8 cellular contexts compared by ENCODE assay signal in genomic region chr12:6532051-6532926, GRCh38. TPM values are rescaled to one million over a fixed set of nuclear protein-coding genes. Genes with fewer than 3 reads are reported as not detected.
DNase-seq lines count a peak whose midpoint lies in the region; ATAC-seq and TF ChIP-seq lines count a peak whose summit lies in the region.

No MANE protein-coding gene starts in this region.

- H3K36me3 Mint-ChIP-seq in activated T-helper 1 cell treated with anti-CD3 and anti-CD28 coated beads, Interleukin-12 subunit alpha, Interleukin-12 subunit beta, Interleukin-2, Interleukin-4 antibody, amounts not matched to agents 30 ng/mL and 10 ng/mL and 1 ng/mL, durations not matched to agents 14 hours and 24 hours and 36 hours (ENCODE audit: low read depth): peaks cover 75% of the 10 kb centered on the region
- H3K36me3 Mint-ChIP-seq in nephron (ENCODE audit: low read depth): peaks cover 53% of the 10 kb centered on the region

- H3K4me2 ChIP-seq in fibroblast of lung (ENCODE audit: extremely low read depth, insufficient read depth, low read length): peak overlapping the region; percentile 90

- H3K9ac ChIP-seq in fibroblast of lung (ENCODE audit: insufficient read depth, low read length): peak overlapping the region; percentile 74

- H3K27me3 ChIP-seq in HL-60 (ENCODE audit: insufficient read depth, poor library complexity, severe bottlenecking) (no peaks in the 10 kb centered on the region), fibroblast of lung (ENCODE audit: control insufficient read depth, insufficient read depth, low read length) (no peaks in the 10 kb centered on the region)

- H3K4me1 Mint-ChIP-seq in activated T-helper 1 cell treated with anti-CD3 and anti-CD28 coated beads, Interleukin-12 subunit alpha, Interleukin-12 subunit beta, Interleukin-2, Interleukin-4 antibody, amounts not matched to agents 30 ng/mL and 10 ng/mL and 1 ng/mL, durations not matched to agents 14 hours and 24 hours and 36 hours (ENCODE audit: low read depth): peaks cover 42% of the 10 kb centered on the region
- peaks cover 35% of the 10 kb centered on the region for H3K4me1 Mint-ChIP-seq in nephron

- H3K4me3 ChIP-seq in HL-60 (replicated peaks; ENCODE audit: insufficient read depth, low read length): peak overlapping the region; percentile 89
- H3K4me3 ChIP-seq in fibroblast of lung (replicated peaks in 1 of 4; ENCODE audit: control extremely low read depth in 1 of 4, insufficient read depth in 1 of 4, low read depth in 3 of 4, low read length in 4 of 4): peak overlapping the region; percentile 56 to 98 (median 76)

- ATAC-seq in stimulated activated naive CD8-positive, alpha-beta T cell treated with anti-CD3 and anti-CD28 coated beads, Interleukin-15, Interleukin-2, amounts not matched to agents 100 U/mL and 50 U/mL, for 24 hours: peak; percentile 67
- ATAC-seq in GM18511 (IDR thresholded peaks at IDR 0.05; ENCODE audit: unreplicated experiment): no peak

- no peaks in the 10 kb centered on the region for H4K20me1 ChIP-seq in fibroblast of lung (ENCODE audit: control insufficient read depth, extremely low read depth, insufficient read depth, low read length)

- peaks cover 32% of the 10 kb centered on the region for H3K36me3 ChIP-seq in fibroblast of lung (ENCODE audit: control insufficient read depth, insufficient read depth, low read length)

- peaks cover 38% of the 10 kb centered on the region for H3K79me2 ChIP-seq in fibroblast of lung (ENCODE audit: control insufficient read depth, insufficient read depth, low read length)

- H3K4me1 ChIP-seq in fibroblast of lung (ENCODE audit: control insufficient read depth, extremely low read depth, insufficient read depth, low read length): peaks cover 18% of the 10 kb centered on the region

- peak overlapping the region; percentile 91 for H3K4me3 Mint-ChIP-seq in activated T-helper 1 cell treated with anti-CD3 and anti-CD28 coated beads, Interleukin-12 subunit alpha, Interleukin-12 subunit beta, Interleukin-2, Interleukin-4 antibody, amounts not matched to agents 30 ng/mL and 10 ng/mL and 1 ng/mL, durations not matched to agents 14 hours and 24 hours and 36 hours
- peak overlapping the region; percentile 88 to 95 (median 93) for H3K4me3 Mint-ChIP-seq in nephron

- H3K27me3 Mint-ChIP-seq in activated T-helper 1 cell treated with anti-CD3 and anti-CD28 coated beads, Interleukin-12 subunit alpha, Interleukin-12 subunit beta, Interleukin-2, Interleukin-4 antibody, amounts not matched to agents 30 ng/mL and 10 ng/mL and 1 ng/mL, durations not matched to agents 14 hours and 24 hours and 36 hours (ENCODE audit: insufficient read depth): no peaks in the 10 kb centered on the region
- no peaks in the 10 kb centered on the region for H3K27me3 Mint-ChIP-seq in nephron (ENCODE audit: low read depth)

- H2AFZ ChIP-seq in fibroblast of lung (ENCODE audit: low read length): no peak overlapping the region

- intact Hi-C loops in activated T-helper 1 cell treated with anti-CD3 and anti-CD28 coated beads, Interleukin-12 subunit alpha, Interleukin-12 subunit beta, Interleukin-2, Interleukin-4 antibody, amounts not matched to agents 30 ng/mL and 10 ng/mL and 1 ng/mL, durations not matched to agents 14 hours and 24 hours and 36 hours (cut with micrococcal nuclease): loop anchor here (1.0 to 10.0 kb wide), 5 partner anchors 36 to 413 kb away; partner anchors contain the start of genes C12orf57, ING4, NOP2 and RNU7-1

- DNase-seq in DMS53 treated with DMSO at 0.1 percent for 48 hours (lab: John Stamatoyannopoulos, UW; ENCODE audit: unreplicated experiment): peak; percentile 93
- peak; percentile 94 to 96 for DNase-seq in HL-60 (ENCODE audit: low read depth in 1 of 2, low spot score in 1 of 2)
- peak; percentile 97 for DNase-seq in RKO (ENCODE audit: low spot score)
- DNase-seq in activated T-helper 1 cell treated with anti-CD3 and anti-CD28 coated beads, Interleukin-12 subunit alpha, Interleukin-12 subunit beta, Interleukin-2, Interleukin-4 antibody, amounts not matched to agents 30 ng/mL and 10 ng/mL and 1 ng/mL, durations not matched to agents 14 hours and 24 hours and 36 hours (ENCODE audit: low spot score): peak; percentile 81
- peak; percentile 97 to 99 for DNase-seq in fibroblast of lung (ENCODE audit: low read depth in 2 of 2)
- peak; percentile 86 for DNase-seq in stimulated activated naive CD8-positive, alpha-beta T cell treated with anti-CD3 and anti-CD28 coated beads, Interleukin-15, Interleukin-2, amounts not matched to agents 100 U/mL and 50 U/mL, for 24 hours

- H3K9me3 Mint-ChIP-seq in activated T-helper 1 cell treated with anti-CD3 and anti-CD28 coated beads, Interleukin-12 subunit alpha, Interleukin-12 subunit beta, Interleukin-2, Interleukin-4 antibody, amounts not matched to agents 30 ng/mL and 10 ng/mL and 1 ng/mL, durations not matched to agents 14 hours and 24 hours and 36 hours: no peaks in the 10 kb centered on the region
- H3K9me3 Mint-ChIP-seq in nephron: no peaks in the 10 kb centered on the region

- H3K27ac ChIP-seq in HL-60 (replicated peaks): peak overlapping the region; percentile 98
- H3K27ac ChIP-seq in fibroblast of lung (ENCODE audit: insufficient read depth, low read length): peak overlapping the region; percentile 98

- H3K27ac Mint-ChIP-seq in activated T-helper 1 cell treated with anti-CD3 and anti-CD28 coated beads, Interleukin-12 subunit alpha, Interleukin-12 subunit beta, Interleukin-2, Interleukin-4 antibody, amounts not matched to agents 30 ng/mL and 10 ng/mL and 1 ng/mL, durations not matched to agents 14 hours and 24 hours and 36 hours: peak overlapping the region; percentile 99
- peak overlapping the region; percentile 97 to 99 (median 98) for H3K27ac Mint-ChIP-seq in nephron

- TF ChIP-seq CTCF in HL-60 (IDR thresholded peaks at IDR 0.05; ENCODE audit: insufficient read depth, low read length): no peak
- TF ChIP-seq CTCF in fibroblast of lung (conservative IDR thresholded peaks at IDR 0.05 in 1 of 2, IDR thresholded peaks at IDR 0.05 in 1 of 2; ENCODE audit: low read depth in 1 of 2, low read length in 2 of 2): no peak
- no peak for TF ChIP-seq CTCF in nephron (IDR thresholded peaks at IDR 0.05; ENCODE audit: unreplicated experiment in 3 of 3)

- H3K9me3 ChIP-seq in fibroblast of lung (ENCODE audit: control insufficient read depth, insufficient read depth, low read depth, low read length): no peaks in the 10 kb centered on the region

RNA-seq across cellular contexts. Expression of gene GAPDH, which starts 2.0 kb away (rescaled TPM):
- 4,315 and 4,318 TPM in 2 replicates for total RNA-seq in activated T-helper 1 cell treated with anti-CD3 and anti-CD28 coated beads, Interleukin-12 subunit alpha, Interleukin-12 subunit beta, Interleukin-2, Interleukin-4 antibody, amounts not matched to agents 30 ng/mL and 10 ng/mL and 1 ng/mL, durations not matched to agents 14 hours and 24 hours and 36 hours
- 4,386 and 6,255 TPM in 2 replicates for total RNA-seq in fibroblast of lung
- 8,983 and 11,838 TPM in 2 replicates for polyA plus RNA-seq in fibroblast of lung
- polyA plus RNA-seq in fibroblast of lung (2012): 8,065 and 9,561 TPM in 2 replicates
- 22,076 and 22,226 TPM in 2 replicates for polyA minus RNA-seq in fibroblast of lung (ENCODE audit: low replicate concordance)

RNA-seq across cellular contexts. Expression of gene IFFO1, which starts 23.6 kb away (rescaled TPM):
- 19.5 and 19.9 TPM in 2 replicates for total RNA-seq in activated T-helper 1 cell treated with anti-CD3 and anti-CD28 coated beads, Interleukin-12 subunit alpha, Interleukin-12 subunit beta, Interleukin-2, Interleukin-4 antibody, amounts not matched to agents 30 ng/mL and 10 ng/mL and 1 ng/mL, durations not matched to agents 14 hours and 24 hours and 36 hours
- total RNA-seq in fibroblast of lung: 8.2 and 16.8 TPM in 2 replicates
- 21.7 and 26.9 TPM in 2 replicates for polyA plus RNA-seq in fibroblast of lung
- 23.6 and 25.6 TPM in 2 replicates for polyA plus RNA-seq in fibroblast of lung (2012)
- polyA minus RNA-seq in fibroblast of lung (ENCODE audit: low replicate concordance): 18.8 and 22.0 TPM in 2 replicates

RNA-seq across cellular contexts. Expression of gene NOP2, which starts 35.8 kb away (rescaled TPM):
- 194 and 196 TPM in 2 replicates for total RNA-seq in activated T-helper 1 cell treated with anti-CD3 and anti-CD28 coated beads, Interleukin-12 subunit alpha, Interleukin-12 subunit beta, Interleukin-2, Interleukin-4 antibody, amounts not matched to agents 30 ng/mL and 10 ng/mL and 1 ng/mL, durations not matched to agents 14 hours and 24 hours and 36 hours
- 11.7 and 13.9 TPM in 2 replicates for total RNA-seq in fibroblast of lung
- polyA plus RNA-seq in fibroblast of lung: 26.1 and 47.8 TPM in 2 replicates
- polyA plus RNA-seq in fibroblast of lung (2012): 18.6 and 34.5 TPM in 2 replicates
- polyA minus RNA-seq in fibroblast of lung (ENCODE audit: low replicate concordance): 77.1 and 94.1 TPM in 2 replicates

RNA-seq across cellular contexts. Expression of gene NCAPD2, which starts 38.4 kb away (rescaled TPM):
- 91.6 and 93.4 TPM in 2 replicates for total RNA-seq in activated T-helper 1 cell treated with anti-CD3 and anti-CD28 coated beads, Interleukin-12 subunit alpha, Interleukin-12 subunit beta, Interleukin-2, Interleukin-4 antibody, amounts not matched to agents 30 ng/mL and 10 ng/mL and 1 ng/mL, durations not matched to agents 14 hours and 24 hours and 36 hours
- 18.7 and 42.3 TPM in 2 replicates for total RNA-seq in fibroblast of lung
- polyA plus RNA-seq in fibroblast of lung: 17.2 and 50.9 TPM in 2 replicates
- polyA plus RNA-seq in fibroblast of lung (2012): 16.7 and 45.5 TPM in 2 replicates
- 32.1 and 176 TPM in 2 replicates for polyA minus RNA-seq in fibroblast of lung (ENCODE audit: low replicate concordance)

RNA-seq across cellular contexts. Expression of gene MRPL51, which starts 39.2 kb away (rescaled TPM):
- 250 and 258 TPM in 2 replicates for total RNA-seq in activated T-helper 1 cell treated with anti-CD3 and anti-CD28 coated beads, Interleukin-12 subunit alpha, Interleukin-12 subunit beta, Interleukin-2, Interleukin-4 antibody, amounts not matched to agents 30 ng/mL and 10 ng/mL and 1 ng/mL, durations not matched to agents 14 hours and 24 hours and 36 hours
- total RNA-seq in fibroblast of lung: 118 and 142 TPM in 2 replicates
- 120 and 166 TPM in 2 replicates for polyA plus RNA-seq in fibroblast of lung
- polyA plus RNA-seq in fibroblast of lung (2012): 242 and 298 TPM in 2 replicates
- polyA minus RNA-seq in fibroblast of lung (ENCODE audit: low replicate concordance): 10.5 and 16.3 TPM in 2 replicates

Comparison
In these comparisons a context has a peak if more than half of its experiments do, and no peak if none do; other contexts are left out.
1. RNA of gene NOP2, which starts 35.8 kb away (total RNA-seq): 194 to 196 TPM in activated T-helper 1 cell treated with anti-CD3 and anti-CD28 coated beads, Interleukin-12 subunit alpha, Interleukin-12 subunit beta, Interleukin-2, Interleukin-4 antibody, amounts not matched to agents 30 ng/mL and 10 ng/mL and 1 ng/mL, durations not matched to agents 14 hours and 24 hours and 36 hours; 11.7 to 13.9 TPM in fibroblast of lung; every median in the first group is over 10 times any median in the second.
2. Peak in every context shown above with its lines, with median percentiles within 50 percentile points of each other: DNase-seq.